ENCODE assay signal across 21 cellular contexts in the genomic region with DNA sequence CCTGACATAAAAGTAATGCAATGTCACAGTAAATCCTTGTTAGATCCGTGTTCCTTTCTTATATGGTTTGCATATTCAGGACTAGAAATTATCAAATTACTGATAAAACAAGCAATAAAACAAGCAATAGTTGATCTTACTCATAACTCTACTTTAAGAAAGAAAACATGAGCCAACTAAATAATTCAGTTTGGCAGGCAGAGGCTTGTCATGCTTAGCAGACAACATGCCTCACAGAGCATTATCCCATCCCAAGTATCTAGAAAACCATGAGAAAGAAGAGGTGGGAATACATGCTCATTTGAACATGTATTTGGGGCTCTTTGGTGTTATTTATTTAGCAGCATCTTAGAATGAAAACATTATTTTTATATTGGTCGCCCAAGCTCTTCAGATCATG.
"Had no signal": no experiment of that assay in that cellular context is flagged by ENCODE, and none has a peak within 500 bp of the region (broad histone marks: within the 10 kb centered on the region; RNA-seq: fewer than 3 reads in every experiment).

No MANE protein-coding gene starts in this region.

- H3K36me3 ChIP-seq: esophagus squamous epithelium, lower lobe of right lung, prostate gland, spleen, thoracic aorta, transverse colon had no signal

- H3K9ac ChIP-seq: parathyroid adenoma had no signal

- H3K79me2 ChIP-seq: parathyroid adenoma had no signal

- DNase-seq: effector memory CD8-positive, alpha-beta T cell; esophagus squamous epithelium; foreskin fibroblast; head of caudate nucleus; hypothalamus; lower lobe of right lung; mesenchymal stem cell; midbrain; naive B cell; occipital lobe; retina; spleen; stimulated activated CD4-positive, alpha-beta T cell treated with anti-CD3 and anti-CD28 coated beads, Interleukin-15, amount 100 ng/mL, for 24 hours; stimulated activated CD4-positive, alpha-beta T cell treated with anti-CD3 and anti-CD28 coated beads, Interleukin-1b, Interleukin-23, amount 100 ng/mL, for 48 hours; stimulated activated CD4-positive, alpha-beta T cell treated with anti-CD3 and anti-CD28 coated beads, Interleukin-4, amount 100 ng/mL, for 24 hours; transverse colon had no signal

- H2AFZ ChIP-seq: parathyroid adenoma had no signal

- H3K4me3 ChIP-seq: esophagus squamous epithelium, lower lobe of right lung, prostate gland, spleen, thoracic aorta, transverse colon had no signal

- H3K9me3 ChIP-seq: esophagus squamous epithelium, lower lobe of right lung, prostate gland, spleen, thoracic aorta, transverse colon had no signal

- H3K27me3 ChIP-seq: esophagus squamous epithelium, spleen, transverse colon had no signal

- H3K4me1 ChIP-seq: lower lobe of right lung, parathyroid adenoma, prostate gland, spleen, transverse colon had no signal

- H3K27ac ChIP-seq: lower lobe of right lung, parathyroid adenoma, prostate gland, spleen, thoracic aorta, transverse colon had no signal

- ATAC-seq: effector memory CD8-positive, alpha-beta T cell; lower lobe of right lung; sciatic nerve; stimulated activated memory B cell treated with anti-CD40 and anti-IgM and Interleukin-4, amounts not matched to agents 10 μg/mL and 1 μg/mL and 100 μg/mL, for 72 hours had no signal
